25 cellular contexts compared by ENCODE assay signal in the genomic region with DNA sequence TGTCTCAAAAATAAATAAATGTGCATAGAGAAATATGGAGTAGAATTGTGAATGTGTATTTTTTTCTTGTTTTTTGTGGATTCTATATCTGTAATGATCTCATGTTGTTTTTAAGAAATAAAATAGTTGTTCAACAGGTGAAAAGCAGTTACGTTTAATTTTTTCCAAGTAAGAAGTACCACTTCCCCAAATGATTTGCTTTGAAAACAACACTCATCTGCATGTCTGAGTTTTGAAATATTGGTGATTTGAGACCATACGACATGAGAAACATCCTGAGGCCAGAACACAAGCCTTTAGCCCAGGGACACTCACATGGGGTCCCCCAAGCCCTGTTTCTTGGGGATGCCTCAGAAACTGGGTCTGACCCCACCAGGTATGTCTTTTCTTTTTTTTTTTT.
"Had no signal": no experiment of that assay in that cellular context is flagged by ENCODE, and none has a peak within 500 bp of the region (broad histone marks: within the 10 kb centered on the region; RNA-seq: fewer than 3 reads in every experiment).

No MANE protein-coding gene starts in this region.

- H3K36me3 Mint-ChIP-seq: mesothelial cell of epicardium; naive thymus-derived CD4-positive, alpha-beta T cell; neural progenitor cell; type B pancreatic cell had no signal

- H3K27ac Mint-ChIP-seq: effector memory CD8-positive, alpha-beta T cell; mesothelial cell of epicardium; naive thymus-derived CD4-positive, alpha-beta T cell; neural progenitor cell; progenitor cell of endocrine pancreas had no signal

- DNase-seq: dermis blood vessel endothelial cell; effector memory CD8-positive, alpha-beta T cell; erythroblast; esophagus squamous epithelium; head of caudate nucleus; mesenchymal stem cell; naive thymus-derived CD4-positive, alpha-beta T cell; right lobe of liver; stimulated activated CD4-positive, alpha-beta T cell treated with anti-CD3 and anti-CD28 coated beads, Interleukin-12 subunit alpha, Interleukin-12 subunit beta, amount 100 ng/mL, for 4 hours; stimulated activated CD4-positive, alpha-beta T cell treated with anti-CD3 and anti-CD28 coated beads, Interleukin-1b, Interleukin-23, amount 100 ng/mL, for 48 hours; stimulated activated CD4-positive, alpha-beta T cell treated with anti-CD3 and anti-CD28 coated beads, Interleukin-4, amount 100 ng/mL, for 1 hour; stimulated activated CD8-positive, alpha-beta memory T cell treated with anti-CD3 and anti-CD28 coated beads, Interleukin-4, amount 100 ng/mL, for 48 hours; stimulated activated naive CD8-positive, alpha-beta T cell treated with anti-CD3 and anti-CD28 coated beads, Interleukin-15, Interleukin-2, amounts not matched to agents 100 U/mL and 50 U/mL, for 24 hours; substantia nigra; testis; tibial artery had no signal

- H3K9me3 ChIP-seq: esophagus squamous epithelium, right lobe of liver, testis, tibial artery had no signal

- H3K4me3 Mint-ChIP-seq: neural progenitor cell had no signal

- H3K4me2 ChIP-seq: neural progenitor cell, smooth muscle cell had no signal

- H3K4me3 ChIP-seq: coronary artery, lung, neural progenitor cell, right lobe of liver, smooth muscle cell, testis, tibial artery had no signal

- H3K9me3 Mint-ChIP-seq: effector memory CD8-positive, alpha-beta T cell; nephron; neural progenitor cell; type B pancreatic cell had no signal

- H3K27me3 ChIP-seq: neural progenitor cell, right lobe of liver, testis had no signal

- H3K36me3 ChIP-seq: esophagus squamous epithelium, neural progenitor cell, right lobe of liver, tibial artery had no signal

- H3K27ac ChIP-seq: coronary artery, esophagus squamous epithelium, neural progenitor cell, parathyroid adenoma, right lobe of liver, testis, tibial artery had no signal

- ATAC-seq: effector memory CD8-positive, alpha-beta T cell; naive thymus-derived CD4-positive, alpha-beta T cell; right lobe of liver; stimulated activated naive CD8-positive, alpha-beta T cell treated with anti-CD3 and anti-CD28 coated beads, Interleukin-15, Interleukin-2, amounts not matched to agents 100 U/mL and 50 U/mL, for 24 hours had no signal

- H3K79me2 ChIP-seq: parathyroid adenoma had no signal
